19 cellular contexts compared by ENCODE assay signal in genomic region chr7:69732203-69732602, GRCh38.
DNase-seq lines count a peak whose midpoint lies in the region; ATAC-seq and TF ChIP-seq lines count a peak whose summit lies in the region.
"Had no signal": no experiment of that assay in that cellular context is flagged by ENCODE, and none has a peak within 500 bp of the region (broad histone marks: within the 10 kb centered on the region; RNA-seq: fewer than 3 reads in every experiment).

No MANE protein-coding gene starts in this region.

- no peaks in the 10 kb centered on the region for H3K9me3 Mint-ChIP-seq in WTC11
- H3K9me3 Mint-ChIP-seq: T-helper 2 cell treated with Interferon-gamma antibody and Interleukin-4, amounts not matched to agents 5 μg/mL and 100 μg/mL, for 36 hours had no signal

- peak; percentile 61; the same call in 1 of the 2 replicates for ATAC-seq in WTC11
- peak; percentile 100 for ATAC-seq in left colon
- no peak for ATAC-seq in GM18498 (IDR thresholded peaks at IDR 0.05; ENCODE audit: unreplicated experiment)
- ATAC-seq: activated CD8-positive, alpha-beta T cell treated with anti-CD3 and anti-CD28 coated beads, Interleukin-2, amount 10 ng/mL, durations not matched to agents 7 days and 5 days; left ventricle myocardium superior; naive thymus-derived CD4-positive, alpha-beta T cell had no signal

- no peaks in the 10 kb centered on the region for H3K36me3 Mint-ChIP-seq in WTC11
- H3K36me3 Mint-ChIP-seq: naive thymus-derived CD4-positive, alpha-beta T cell had no signal

- intact Hi-C loops in left colon (cut with DNase I, micrococcal nuclease): no loop called here

- no peaks in the 10 kb centered on the region for H3K27me3 ChIP-seq in right atrium auricular region
- H3K27me3 ChIP-seq: dorsolateral prefrontal cortex, MG63, vagina had no signal

- POLR2A ChIA-PET in WTC11 (lab: Charles Lee): no interaction called here

- H3K4me1 Mint-ChIP-seq in WTC11: peaks cover 44% of the 10 kb centered on the region
- H3K4me1 Mint-ChIP-seq: naive thymus-derived CD4-positive, alpha-beta T cell had no signal

- TF ChIP-seq CTCF in WTC11 (IDR thresholded peaks at IDR 0.05): no peak
- TF ChIP-seq CTCF in right atrium auricular region (IDR thresholded peaks at IDR 0.05): no peak

- H3K4me1 ChIP-seq in right atrium auricular region: peaks cover 0 to 5% of the 10 kb centered on the region in 2 donors

- peak; percentile 24 for DNase-seq in COR-L47 (lab: John Stamatoyannopoulos, UW)
- peak; percentile 1 for DNase-seq in HT1080 (ENCODE audit: low read depth)
- DNase-seq in WTC11 (ENCODE audit: low spot score): peak; percentile 17
- DNase-seq in left colon: peak; percentile 14 to 36
- no peak for DNase-seq in right atrium auricular region (ENCODE audit: low spot score)
- DNase-seq in activated CD4-positive, alpha-beta T cell treated with anti-CD3 and anti-CD28 coated beads, Interleukin-2, amount 50 U/mL, for 1 hour: no peak
- DNase-seq in nucleus accumbens (lab: John Stamatoyannopoulos, UW): no peak
- DNase-seq: activated CD8-positive, alpha-beta T cell treated with anti-CD3 and anti-CD28 coated beads, Interleukin-2, amount 10 ng/mL, durations not matched to agents 7 days and 5 days; aorta; C1 segment of cervical spinal cord; dorsolateral prefrontal cortex; left ventricle myocardium superior; MG63; naive thymus-derived CD4-positive, alpha-beta T cell; NCI-H2227 treated with DMSO at 0.1 percent for 48 hours; stimulated activated CD4-positive, alpha-beta T cell treated with anti-CD3 and anti-CD28 coated beads, Interleukin-2, amount 100 ng/mL, for 48 hours had no signal

- H3K27ac Mint-ChIP-seq in WTC11: no peak overlapping the region
- H3K27ac Mint-ChIP-seq: activated CD8-positive, alpha-beta T cell treated with anti-CD3 and anti-CD28 coated beads, Interleukin-2, amount 10 ng/mL, durations not matched to agents 7 days and 5 days; naive thymus-derived CD4-positive, alpha-beta T cell; T-helper 2 cell treated with Interferon-gamma antibody and Interleukin-4, amounts not matched to agents 5 μg/mL and 100 μg/mL, for 36 hours had no signal

- no peaks in the 10 kb centered on the region for H3K9me3 ChIP-seq in right atrium auricular region
- H3K9me3 ChIP-seq: MG63, vagina had no signal

- H3K36me3 ChIP-seq in right atrium auricular region: no peaks in the 10 kb centered on the region
- H3K36me3 ChIP-seq: MG63, vagina had no signal

- H3K27me3 Mint-ChIP-seq in WTC11 (ENCODE audit: low read depth): peaks cover 20% of the 10 kb centered on the region
- H3K27me3 Mint-ChIP-seq: naive thymus-derived CD4-positive, alpha-beta T cell had no signal

- CTCF ChIA-PET in WTC11 (lab: Charles Lee): no interaction called here

- no peak overlapping the region for H3K27ac ChIP-seq in right atrium auricular region
- H3K27ac ChIP-seq: dorsolateral prefrontal cortex, vagina had no signal

- no peak overlapping the region for H3K4me3 ChIP-seq in right atrium auricular region
- H3K4me3 ChIP-seq: dorsolateral prefrontal cortex, MG63, vagina had no signal

- no peak overlapping the region for H3K4me3 Mint-ChIP-seq in WTC11
- H3K4me3 Mint-ChIP-seq: activated CD8-positive, alpha-beta T cell treated with anti-CD3 and anti-CD28 coated beads, Interleukin-2, amount 10 ng/mL, durations not matched to agents 7 days and 5 days; naive thymus-derived CD4-positive, alpha-beta T cell; T-helper 2 cell treated with Interferon-gamma antibody and Interleukin-4, amounts not matched to agents 5 μg/mL and 100 μg/mL, for 36 hours had no signal

TF ChIP-seq in WTC11, 78 proteins besides CTCF, POLR2A, EP300 and RAD21:
- no peak for TF ChIP-seq MLX (CRISPR knock-in tag; IDR thresholded peaks at IDR 0.05)
- no peak for TF ChIP-seq FOXJ3 (CRISPR knock-in tag; IDR thresholded peaks at IDR 0.05; ENCODE audit: borderline replicate concordance)
- TF ChIP-seq GABPB1 (CRISPR knock-in tag; IDR thresholded peaks at IDR 0.05): no peak
- TF ChIP-seq E2F4 (CRISPR knock-in tag; IDR thresholded peaks at IDR 0.05; ENCODE audit: borderline replicate concordance, low read depth): no peak
- no peak for TF ChIP-seq NR3C1 (CRISPR knock-in tag; conservative IDR thresholded peaks at IDR 0.05; ENCODE audit: low read depth)
- TF ChIP-seq PRRX2 (CRISPR knock-in tag; IDR thresholded peaks at IDR 0.05): no peak
- no peak for TF ChIP-seq FOXP1 (CRISPR knock-in tag; IDR thresholded peaks at IDR 0.05; ENCODE audit: borderline replicate concordance)
- no peak for TF ChIP-seq FOXK1 (CRISPR knock-in tag; IDR thresholded peaks at IDR 0.05)
- TF ChIP-seq TEAD1 (CRISPR knock-in tag; IDR thresholded peaks at IDR 0.05): no peak
- TF ChIP-seq HMGA2 (CRISPR knock-in tag; IDR thresholded peaks at IDR 0.05): no peak
- no peak for TF ChIP-seq TP53 (CRISPR knock-in tag; IDR thresholded peaks at IDR 0.05)
- TF ChIP-seq ZNF219 (CRISPR knock-in tag; IDR thresholded peaks at IDR 0.05; ENCODE audit: borderline replicate concordance): no peak
- TF ChIP-seq MYBL2 (CRISPR knock-in tag; IDR thresholded peaks at IDR 0.05): no peak
- no peak for TF ChIP-seq TCF7 (CRISPR knock-in tag; IDR thresholded peaks at IDR 0.05; ENCODE audit: low read depth)
- TF ChIP-seq ZNF396 (CRISPR knock-in tag; IDR thresholded peaks at IDR 0.05; ENCODE audit: borderline replicate concordance): no peak

Comparison
In these comparisons a context has a peak if more than half of its experiments do, and no peak if none do; other contexts are left out.
1. DNase-seq: peak in COR-L47 (single experiment), HT1080 (single experiment), WTC11 (single experiment) and left colon (2 of 2); none in right atrium auricular region (single experiment), activated CD4-positive, alpha-beta T cell treated with anti-CD3 and anti-CD28 coated beads, Interleukin-2, amount 50 U/mL, for 1 hour (single experiment) and nucleus accumbens (0 of 56).